In the genomic region with DNA sequence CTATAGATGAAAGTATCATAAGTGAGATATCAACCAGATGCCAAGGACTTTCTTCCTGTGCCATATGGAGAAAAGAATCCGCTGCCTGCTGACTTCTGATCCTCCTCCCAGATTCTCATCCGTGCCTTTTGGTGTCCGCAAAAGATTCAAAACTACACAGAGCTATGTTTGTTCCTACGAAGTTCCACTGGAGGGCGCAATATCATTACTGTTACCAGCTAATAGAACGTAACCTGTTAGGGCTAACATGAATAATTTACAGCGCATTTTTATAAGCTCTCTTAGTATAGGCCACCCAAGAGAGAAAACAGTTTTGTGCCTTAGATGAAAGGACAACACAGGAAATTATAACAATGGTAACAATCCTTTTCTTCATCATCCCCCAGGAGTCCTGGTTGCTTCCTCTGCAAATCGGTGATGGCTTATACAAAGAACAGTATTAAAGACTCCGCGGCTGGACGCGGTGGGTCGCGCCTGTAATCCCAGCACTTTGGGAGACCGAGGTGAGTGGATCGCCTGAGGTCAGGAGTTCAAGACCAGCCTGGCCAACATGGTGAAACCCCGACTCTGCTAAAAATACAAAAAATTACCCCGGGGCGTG, we compare ENCODE assay signal across 1 cellular context.
A peak's percentile ranks its signal among the peaks of the same experiment; 100 is the strongest.
TF ChIP-seq lines count a peak whose summit lies in the region.

No MANE protein-coding gene starts in this region.

TF ChIP-seq in HepG2, 621 proteins besides CTCF, POLR2A, EP300 and RAD21 (continued from another document):
- TF ChIP-seq, protein P1, sequence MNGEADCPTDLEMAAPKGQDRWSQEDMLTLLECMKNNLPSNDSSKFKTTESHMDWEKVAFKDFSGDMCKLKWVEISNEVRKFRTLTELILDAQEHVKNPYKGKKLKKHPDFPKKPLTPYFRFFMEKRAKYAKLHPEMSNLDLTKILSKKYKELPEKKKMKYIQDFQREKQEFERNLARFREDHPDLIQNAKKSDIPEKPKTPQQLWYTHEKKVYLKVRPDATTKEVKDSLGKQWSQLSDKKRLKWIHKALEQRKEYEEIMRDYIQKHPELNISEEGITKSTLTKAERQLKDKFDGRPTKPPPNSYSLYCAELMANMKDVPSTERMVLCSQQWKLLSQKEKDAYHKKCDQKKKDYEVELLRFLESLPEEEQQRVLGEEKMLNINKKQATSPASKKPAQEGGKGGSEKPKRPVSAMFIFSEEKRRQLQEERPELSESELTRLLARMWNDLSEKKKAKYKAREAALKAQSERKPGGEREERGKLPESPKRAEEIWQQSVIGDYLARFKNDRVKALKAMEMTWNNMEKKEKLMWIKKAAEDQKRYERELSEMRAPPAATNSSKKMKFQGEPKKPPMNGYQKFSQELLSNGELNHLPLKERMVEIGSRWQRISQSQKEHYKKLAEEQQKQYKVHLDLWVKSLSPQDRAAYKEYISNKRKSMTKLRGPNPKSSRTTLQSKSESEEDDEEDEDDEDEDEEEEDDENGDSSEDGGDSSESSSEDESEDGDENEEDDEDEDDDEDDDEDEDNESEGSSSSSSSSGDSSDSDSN (CRISPR knock-in tag; IDR thresholded peaks at IDR 0.05), result no peak
- TF ChIP-seq FOXP1 (IDR thresholded peaks at IDR 0.05) (no peak), FOXP1 (CRISPR knock-in tag; IDR thresholded peaks at IDR 0.05) (no peak), SMC3 (IDR thresholded peaks at IDR 0.05; ENCODE audit: low read length) (peak; percentile 61), PHF8 (CRISPR knock-in tag; IDR thresholded peaks at IDR 0.05) (no peak), LBX2 (CRISPR knock-in tag; IDR thresholded peaks at IDR 0.05; ENCODE audit: borderline replicate concordance) (no peak), ARNT2 (CRISPR knock-in tag; IDR thresholded peaks at IDR 0.05; ENCODE audit: low read depth) (no peak), KMT2B (CRISPR knock-in tag; IDR thresholded peaks at IDR 0.05) (no peak)
TF ChIP-seq in HepG2: peak in this region for 2.
